ENCODE assay signal across 14 cellular contexts in the genomic region with DNA sequence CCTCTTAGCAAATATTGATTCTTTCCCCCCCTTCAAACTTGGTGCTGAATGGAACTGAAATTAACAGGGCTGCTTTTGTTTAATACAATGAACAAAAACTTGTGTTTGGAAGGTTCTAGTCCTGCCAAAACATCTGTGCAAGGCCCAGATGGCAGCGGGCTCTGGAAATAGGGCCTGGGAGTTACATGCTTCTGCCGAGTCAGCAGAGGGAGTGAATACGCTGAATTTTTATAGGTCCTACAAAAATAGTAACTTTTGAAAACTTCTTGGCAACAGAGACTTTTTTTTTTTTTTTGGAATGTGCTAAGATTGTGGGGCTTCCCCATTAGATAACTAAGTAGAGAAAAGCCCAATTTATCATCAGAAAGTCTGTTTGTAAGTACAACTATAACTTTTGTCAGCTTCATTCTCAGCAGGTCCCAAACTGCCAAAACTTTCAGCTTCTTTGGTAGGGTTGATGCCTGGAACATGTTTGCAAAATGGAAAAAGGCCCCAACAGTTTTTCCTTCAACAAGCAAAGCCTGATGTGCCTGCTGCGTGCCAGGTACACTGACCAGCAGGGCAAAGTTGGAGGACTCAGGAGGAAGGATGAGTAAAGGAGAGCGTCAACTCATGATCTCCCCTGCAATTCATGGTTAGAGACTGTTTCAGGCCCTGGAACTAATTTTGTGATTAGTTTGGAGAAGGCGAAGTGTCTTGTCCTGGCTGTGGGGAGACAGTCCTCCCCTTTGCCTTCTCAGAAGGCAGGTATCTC. TPM values are rescaled to one million over a fixed set of nuclear protein-coding genes. Genes with fewer than 3 reads are reported as not detected.
DNase-seq lines count a peak whose midpoint lies in the region; FAIRE-seq and TF ChIP-seq lines count a peak whose summit lies in the region.
"Had no signal": no experiment of that assay in that cellular context is flagged by ENCODE, and none has a peak within 500 bp of the region (broad histone marks: within the 10 kb centered on the region; RNA-seq: fewer than 3 reads in every experiment).

No MANE protein-coding gene starts in this region.

- WGBS in mammary epithelial cell (ENCODE audit: low coverage, missing lambda C conversion rate), result 58% methylated on average over 6 of the region's 6 CpGs

- peak; percentile 95 for FAIRE-seq in frontal cortex (lab: Jason Lieb, UNC)

- no peak overlapping the region for H3K4me3 ChIP-seq in mammary epithelial cell (replicated peaks in 1 of 3; ENCODE audit: insufficient read depth in 1 of 3, low read depth in 2 of 3, low read length in 3 of 3)
- no peak overlapping the region for H3K4me3 ChIP-seq in vagina
- no peak overlapping the region for H3K4me3 ChIP-seq in MG63
- H3K4me3 ChIP-seq: adrenal gland, SJSA1, smooth muscle cell, upper lobe of left lung had no signal

- no peaks in the 10 kb centered on the region for H3K79me2 ChIP-seq in mammary epithelial cell (ENCODE audit: insufficient read depth, low read length)

- POLR2A ChIA-PET in MCF 10A (lab: Yijun Ruan, JAX), result interaction anchor here (0.6 to 1.4 kb wide), 7 partner anchors 8 to 726 kb away, joined by 3 to 4 read pairs (median 3); no protein-coding TSS in a partner anchor

- in situ Hi-C loops in mammary epithelial cell (cut with MboI; ENCODE audit: low sequenced_read_pairs in 2 of 2), result no loop called here

- H3K4me1 ChIP-seq in mammary epithelial cell (ENCODE audit: insufficient read depth, low read length), result peaks cover 10% of the 10 kb centered on the region
- peaks cover 50% of the 10 kb centered on the region for H3K4me1 ChIP-seq in vagina

- no peak for TF ChIP-seq POLR2A in vagina (IDR thresholded peaks at IDR 0.05)

- H3K27me3 ChIP-seq in mammary epithelial cell (ENCODE audit: insufficient read depth, low read length) (no peaks in the 10 kb centered on the region), vagina (no peaks in the 10 kb centered on the region), MG63 (no peaks in the 10 kb centered on the region)
- H3K27me3 ChIP-seq: adrenal gland, upper lobe of left lung had no signal

- peak; percentile 20 for DNase-seq in MCF 10A (ENCODE audit: unreplicated experiment)
- no peak for DNase-seq in mammary epithelial cell
- DNase-seq in frontal cortex (ENCODE audit: low spot score in 2 of 2), result peak in 1 of 2 donors; percentile 77
- peak; percentile 29 for DNase-seq in myocyte (ENCODE audit: low read depth)
- DNase-seq in vagina (ENCODE audit: extremely low spot score in 2 of 2), result peak in 1 of 2 donors; percentile 86
- no peak for DNase-seq in type B pancreatic cell (ENCODE audit: extremely low spot score, unreplicated experiment)
- DNase-seq in activated CD4-positive, alpha-beta T cell treated with anti-CD3 and anti-CD28 coated beads, Interleukin-2, amount 10 ng/mL, durations not matched to agents 24 days and 14 days, result no peak
- no peak for DNase-seq in MG63
- DNase-seq: activated T-cell treated with anti-CD3 and anti-CD28 coated beads, Interleukin-2, amount 50 U/mL, for 1 hour; effector memory CD8-positive, alpha-beta T cell had no signal

- H3K4me1 Mint-ChIP-seq in MCF 10A (ENCODE audit: insufficient read depth, unreplicated experiment), result peaks cover 26% of the 10 kb centered on the region
- H3K4me1 Mint-ChIP-seq in type B pancreatic cell (ENCODE audit: unreplicated experiment), result peaks cover 8% of the 10 kb centered on the region
- H3K4me1 Mint-ChIP-seq in activated CD4-positive, alpha-beta T cell treated with anti-CD3 and anti-CD28 coated beads, Interleukin-2, amount 10 ng/mL, durations not matched to agents 24 days and 14 days, result peaks cover 4% of the 10 kb centered on the region

- no peak overlapping the region for H2AFZ ChIP-seq in mammary epithelial cell (ENCODE audit: low read depth, low read length)

- no peak overlapping the region for H3K27ac ChIP-seq in mammary epithelial cell (ENCODE audit: insufficient read depth, low read depth, low read length)
- H3K27ac ChIP-seq in vagina, result peak overlapping the region; percentile 75
- H3K27ac ChIP-seq: SJSA1 had no signal

- dilution Hi-C loops in mammary epithelial cell (cut with HindIII; ENCODE audit: low sequenced_read_pairs), result no loop called here

- H3K36me3 ChIP-seq in mammary epithelial cell (ENCODE audit: insufficient read depth, low read length), result no peaks in the 10 kb centered on the region
- no peaks in the 10 kb centered on the region for H3K36me3 ChIP-seq in vagina
- H3K36me3 ChIP-seq in MG63, result no peaks in the 10 kb centered on the region
- H3K36me3 ChIP-seq: adrenal gland, SJSA1, upper lobe of left lung had no signal

- BruUV-seq in MCF 10A (replicated peaks; lab: Mats Ljungman, UMichigan), result no TSS peak
- BruUV-seq in mammary epithelial cell (replicated peaks; lab: Mats Ljungman, UMichigan), result no TSS peak

- TF ChIP-seq CTCF in MCF 10A (IDR thresholded peaks at IDR 0.05; ENCODE audit: unreplicated experiment), result no peak
- no peak for TF ChIP-seq CTCF in mammary epithelial cell (conservative IDR thresholded peaks at IDR 0.05 in 1 of 2, IDR thresholded peaks at IDR 0.05 in 1 of 2; ENCODE audit: extremely low read depth in 1 of 2, insufficient read depth in 1 of 2, low read depth in 1 of 2, low read length in 2 of 2)
- TF ChIP-seq CTCF in vagina (IDR thresholded peaks at IDR 0.05), result no peak
- TF ChIP-seq CTCF in type B pancreatic cell (conservative IDR thresholded peaks at IDR 0.05), result no peak

- intact Hi-C loops in MCF 10A (cut with micrococcal nuclease), result loop anchor here (1.0 to 2.0 kb wide), 2 partner anchors 19 to 45 kb away; partner anchors contain the start of gene HDAC4
- intact Hi-C loops in mammary epithelial cell (cut with micrococcal nuclease), result no loop called here
- intact Hi-C loops in vagina (cut with DNase I), result no loop called here
- intact Hi-C loops in activated CD4-positive, alpha-beta T cell treated with anti-CD3 and anti-CD28 coated beads, Interleukin-2, amount 10 ng/mL, durations not matched to agents 24 days and 14 days (cut with micrococcal nuclease), result no loop called here

- H3K9me3 Mint-ChIP-seq in MCF 10A (ENCODE audit: unreplicated experiment), result no peaks in the 10 kb centered on the region
- H3K9me3 Mint-ChIP-seq in type B pancreatic cell, result peaks cover 5% of the 10 kb centered on the region
- H3K9me3 Mint-ChIP-seq in activated CD4-positive, alpha-beta T cell treated with anti-CD3 and anti-CD28 coated beads, Interleukin-2, amount 10 ng/mL, durations not matched to agents 24 days and 14 days, result no peaks in the 10 kb centered on the region
- H3K9me3 Mint-ChIP-seq: effector memory CD8-positive, alpha-beta T cell had no signal

- H3K4me2 ChIP-seq in mammary epithelial cell (ENCODE audit: insufficient read depth, low read depth, low read length), result no peak overlapping the region
- H3K4me2 ChIP-seq: smooth muscle cell had no signal

- CTCF ChIA-PET in MCF 10A (lab: Yijun Ruan, JAX), result interaction anchor here (0.7 kb wide), 1 partner anchor 34 kb away, joined by 3 read pairs; no protein-coding TSS in a partner anchor
- CTCF ChIA-PET in mammary epithelial cell (lab: Charles Lee; ENCODE audit: low non-redundant PET), result no interaction called here

- H3K4me3 Mint-ChIP-seq in MCF 10A (ENCODE audit: unreplicated experiment) (no peak overlapping the region), type B pancreatic cell (no peak overlapping the region)
- no peak overlapping the region for H3K4me3 Mint-ChIP-seq in activated CD4-positive, alpha-beta T cell treated with anti-CD3 and anti-CD28 coated beads, Interleukin-2, amount 10 ng/mL, durations not matched to agents 24 days and 14 days
- H3K4me3 Mint-ChIP-seq: effector memory CD8-positive, alpha-beta T cell had no signal

- no peak overlapping the region for H3K9ac ChIP-seq in mammary epithelial cell (ENCODE audit: insufficient read depth, low read length)

- H3K27me3 Mint-ChIP-seq in MCF 10A (ENCODE audit: insufficient read depth, unreplicated experiment) (peaks cover 6% of the 10 kb centered on the region), type B pancreatic cell (peaks cover 27% of the 10 kb centered on the region)
- peaks cover 43% of the 10 kb centered on the region for H3K27me3 Mint-ChIP-seq in activated CD4-positive, alpha-beta T cell treated with anti-CD3 and anti-CD28 coated beads, Interleukin-2, amount 10 ng/mL, durations not matched to agents 24 days and 14 days

- H3K27ac Mint-ChIP-seq in MCF 10A (ENCODE audit: low read depth, unreplicated experiment) (no peak overlapping the region), type B pancreatic cell (no peak overlapping the region)
- H3K27ac Mint-ChIP-seq in activated CD4-positive, alpha-beta T cell treated with anti-CD3 and anti-CD28 coated beads, Interleukin-2, amount 10 ng/mL, durations not matched to agents 24 days and 14 days, result no peak overlapping the region
- H3K27ac Mint-ChIP-seq: effector memory CD8-positive, alpha-beta T cell had no signal

- no peaks in the 10 kb centered on the region for H4K20me1 ChIP-seq in mammary epithelial cell (ENCODE audit: insufficient read depth, low read length)

- H3K9me3 ChIP-seq in mammary epithelial cell (replicated peaks; ENCODE audit: insufficient read depth, low read length) (no peaks in the 10 kb centered on the region), vagina (no peaks in the 10 kb centered on the region), MG63 (no peaks in the 10 kb centered on the region; the same call in 1 of the 2 replicates)
- H3K9me3 ChIP-seq: upper lobe of left lung had no signal

- H3K36me3 Mint-ChIP-seq in MCF 10A (ENCODE audit: insufficient read depth, unreplicated experiment) (no peaks in the 10 kb centered on the region), type B pancreatic cell (no peaks in the 10 kb centered on the region)
- H3K36me3 Mint-ChIP-seq in activated CD4-positive, alpha-beta T cell treated with anti-CD3 and anti-CD28 coated beads, Interleukin-2, amount 10 ng/mL, durations not matched to agents 24 days and 14 days (ENCODE audit: low read depth), result no peaks in the 10 kb centered on the region

RNA-seq across cellular contexts. Expression of gene HDAC4, which starts 45.1 kb away (rescaled TPM):
- total RNA-seq in MCF 10A (2022) (21.8 and 23.8 TPM in 2 replicates), mammary epithelial cell (10 to 100 TPM; 18.4 to 20.2 TPM), frontal cortex (20.4 TPM), myocyte (38.5 and 78.0 TPM in 2 replicates), vagina (76.6 TPM), type B pancreatic cell (ENCODE audit: low replicate concordance) (24.0 and 39.0 TPM in 2 replicates)
- polyA plus RNA-seq in mammary epithelial cell, result 8.9 TPM
- 12.6 TPM for polyA minus RNA-seq in mammary epithelial cell
- polyA plus RNA-seq in myocyte (2012), result 14.7 TPM
- total RNA-seq in activated CD4-positive, alpha-beta T cell treated with anti-CD3 and anti-CD28 coated beads, Interleukin-2, amount 10 ng/mL, durations not matched to agents 24 days and 14 days, result 44.7 and 45.9 TPM in 2 replicates
- 5.2 and 27.3 TPM in 2 replicates for total RNA-seq in MG63 (2014; rRNA removed; shearing (Covaris generic); ENCODE audit: low replicate concordance)

Comparison
In these comparisons a context has a peak if more than half of its experiments do, and no peak if none do; other contexts are left out.
1. DNase-seq: peak in MCF 10A (single experiment) and myocyte (single experiment); none in mammary epithelial cell (single experiment), type B pancreatic cell (single experiment), activated CD4-positive, alpha-beta T cell treated with anti-CD3 and anti-CD28 coated beads, Interleukin-2, amount 10 ng/mL, durations not matched to agents 24 days and 14 days (single experiment) and MG63 (single experiment).